Comparison of ENCODE assay signal across 19 cellular contexts in the genomic region with DNA sequence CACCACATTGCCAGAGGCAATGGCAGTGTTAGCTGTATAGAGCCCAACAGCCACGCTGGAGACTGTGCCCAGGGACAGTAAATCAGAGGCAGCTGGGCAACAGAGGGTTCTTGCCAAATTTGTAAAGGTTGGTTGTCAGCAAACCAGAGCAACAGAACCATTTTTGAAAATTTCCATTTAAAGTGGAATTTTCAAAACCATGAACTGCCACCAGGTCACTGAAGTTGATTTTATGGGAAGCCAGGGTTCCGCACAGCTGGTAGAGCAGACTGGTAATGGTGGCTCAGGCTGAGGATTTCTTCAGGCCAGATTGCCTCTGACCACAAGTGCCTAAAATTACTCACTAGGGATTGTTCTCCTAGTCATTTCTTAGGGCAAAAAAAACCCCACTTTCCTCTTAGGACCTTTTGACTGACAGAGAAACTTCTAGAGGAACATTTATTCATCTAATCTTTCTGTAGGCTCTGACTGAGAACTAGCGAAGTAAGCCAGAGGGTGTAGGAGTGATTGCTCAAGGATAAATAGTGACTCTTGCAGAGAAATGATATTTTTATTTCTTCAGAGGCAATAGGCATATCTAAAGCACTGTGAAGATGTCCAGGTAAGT.
A peak's percentile ranks its signal among the peaks of the same experiment; 100 is the strongest.
DNase-seq lines count a peak whose midpoint lies in the region; ATAC-seq and TF ChIP-seq lines count a peak whose summit lies in the region.
"Had no signal": no experiment of that assay in that cellular context is flagged by ENCODE, and none has a peak within 500 bp of the region (broad histone marks: within the 10 kb centered on the region; RNA-seq: fewer than 3 reads in every experiment).

No MANE protein-coding gene starts in this region.

- DNase-seq in GM12865 (ENCODE audit: low read depth) (peak; percentile 21), fibroblast of gingiva (ENCODE audit: low read depth) (peak; percentile 56), GF-D8 (lab: John Stamatoyannopoulos, UW) (no peak)
- DNase-seq in stimulated activated naive CD4-positive, alpha-beta T cell treated with Interleukin-2 at 50 U/mL for 16 hours (lab: John Stamatoyannopoulos, UW) = no peak
- no peak for DNase-seq in activated naive CD4-positive, alpha-beta T cell (lab: John Stamatoyannopoulos, UW)
- DNase-seq: activated CD4-positive, CD25-positive, alpha-beta regulatory T cell treated with anti-CD3 and anti-CD28 coated beads, Interleukin-2, amount 50 U/mL, for 72 hours; amniotic stem cell; Caco-2; heart left ventricle; islet precursor cell; NCI-H146; NCI-H526; RPMI8226; stimulated activated naive CD8-positive, alpha-beta T cell treated with anti-CD3 and anti-CD28 coated beads, Interleukin-15, amount 100 ng/mL, for 72 hours; T-helper 1 cell had no signal

- no peak overlapping the region for H3K4me3 ChIP-seq in GM12865 (ENCODE audit: low read depth, low read length)
- H3K4me3 ChIP-seq: heart left ventricle, skin epidermis had no signal

- ATAC-seq in GM21723 (IDR thresholded peaks at IDR 0.05; ENCODE audit: unreplicated experiment) (peak; percentile 56), HG03045 (IDR thresholded peaks at IDR 0.05; ENCODE audit: unreplicated experiment) (peak; percentile 79), GM21717 (IDR thresholded peaks at IDR 0.05; ENCODE audit: unreplicated experiment) (no peak)
- ATAC-seq: stimulated activated naive CD8-positive, alpha-beta T cell treated with anti-CD3 and anti-CD28 coated beads, Interleukin-15, amount 100 ng/mL, for 72 hours had no signal

- no peak for TF ChIP-seq CTCF in GM12865 (IDR thresholded peaks at IDR 0.05; ENCODE audit: insufficient read depth, low read depth, low read length, missing control alignments)

Comparison
In these comparisons a context has a peak if more than half of its experiments do, and no peak if none do; other contexts are left out.
1. DNase-seq: peak in GM12865 (single experiment) and fibroblast of gingiva (single experiment); none in stimulated activated naive CD4-positive, alpha-beta T cell treated with Interleukin-2 at 50 U/mL for 16 hours (single experiment), GF-D8 (single experiment) and activated naive CD4-positive, alpha-beta T cell (0 of 4).